In the genomic region with DNA sequence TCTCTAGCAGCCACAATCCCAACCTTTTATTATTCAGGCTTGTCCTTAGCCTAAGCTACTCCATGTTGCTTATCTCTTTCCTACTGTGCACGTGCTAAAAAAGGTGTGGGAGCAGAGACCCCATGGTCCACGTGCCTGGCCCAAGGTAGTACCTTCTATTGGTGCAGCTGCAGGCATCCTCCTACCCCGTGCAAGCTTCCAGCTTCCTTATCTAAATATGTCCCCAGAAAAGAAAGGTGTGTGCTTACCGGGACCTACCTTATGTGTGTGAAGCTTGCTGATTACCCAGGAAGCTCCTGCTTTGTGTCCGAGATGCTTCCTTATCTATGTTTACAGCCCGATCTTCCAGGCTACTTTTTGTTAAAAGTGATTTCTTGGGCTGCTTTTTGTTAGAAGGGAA, we compare ENCODE assay signal across 22 cellular contexts.
"Had no signal": no experiment of that assay in that cellular context is flagged by ENCODE, and none has a peak within 500 bp of the region (broad histone marks: within the 10 kb centered on the region; RNA-seq: fewer than 3 reads in every experiment).

No MANE protein-coding gene starts in this region.

- H3K79me2 ChIP-seq: parathyroid adenoma had no signal

- ATAC-seq: heart right ventricle; left ventricle myocardium superior; lower lobe of right lung; natural killer cell; sciatic nerve; stimulated activated effector memory CD8-positive, alpha-beta T cell treated with anti-CD3 and anti-CD28 coated beads, Interleukin-12 subunit alpha, Interleukin-12 subunit beta, amount 100 ng/mL, for 72 hours had no signal

- H2AFZ ChIP-seq: parathyroid adenoma had no signal

- H3K9me3 ChIP-seq: esophagus squamous epithelium, heart right ventricle, lower lobe of right lung, neutrophil, stomach, thyroid gland had no signal

- H3K4me2 ChIP-seq: smooth muscle cell had no signal

- H3K36me3 ChIP-seq: esophagus squamous epithelium, heart right ventricle, lower lobe of right lung, neutrophil, stomach, thyroid gland had no signal

- H3K4me1 ChIP-seq: esophagus squamous epithelium, heart right ventricle, lower lobe of right lung, parathyroid adenoma, stomach, thyroid gland had no signal

- H3K4me3 ChIP-seq: coronary artery, esophagus squamous epithelium, heart right ventricle, lower lobe of right lung, smooth muscle cell, stomach, thyroid gland had no signal

- DNase-seq: dermis blood vessel endothelial cell; effector memory CD4-positive, alpha-beta T cell; erythroblast; esophagus squamous epithelium; foreskin melanocyte; glutamatergic neuron; heart right ventricle; left ventricle myocardium superior; lower lobe of right lung; natural killer cell; stimulated activated CD4-positive, alpha-beta T cell treated with anti-CD3 and anti-CD28 coated beads, Interleukin-12 subunit alpha, Interleukin-12 subunit beta, amount 100 ng/mL, for 4 hours; stimulated activated CD4-positive, alpha-beta T cell treated with anti-CD3 and anti-CD28 coated beads, Interleukin-1b, Interleukin-23, amount 100 ng/mL, for 48 hours; stimulated activated CD4-positive, alpha-beta T cell treated with anti-CD3 and anti-CD28 coated beads, Interleukin-4, amount 100 ng/mL, for 24 hours; stimulated activated naive CD4-positive, alpha-beta T cell treated with Interleukin-2 at 50 U/mL for 16 hours; stomach; thyroid gland had no signal

- H3K27ac ChIP-seq: coronary artery, esophagus squamous epithelium, heart right ventricle, lower lobe of right lung, neutrophil, parathyroid adenoma, stomach, thyroid gland had no signal

- H3K27me3 ChIP-seq: esophagus squamous epithelium, heart right ventricle, neutrophil, stomach, thyroid gland had no signal
